1 cellular context compared by ENCODE assay signal in the genomic region with DNA sequence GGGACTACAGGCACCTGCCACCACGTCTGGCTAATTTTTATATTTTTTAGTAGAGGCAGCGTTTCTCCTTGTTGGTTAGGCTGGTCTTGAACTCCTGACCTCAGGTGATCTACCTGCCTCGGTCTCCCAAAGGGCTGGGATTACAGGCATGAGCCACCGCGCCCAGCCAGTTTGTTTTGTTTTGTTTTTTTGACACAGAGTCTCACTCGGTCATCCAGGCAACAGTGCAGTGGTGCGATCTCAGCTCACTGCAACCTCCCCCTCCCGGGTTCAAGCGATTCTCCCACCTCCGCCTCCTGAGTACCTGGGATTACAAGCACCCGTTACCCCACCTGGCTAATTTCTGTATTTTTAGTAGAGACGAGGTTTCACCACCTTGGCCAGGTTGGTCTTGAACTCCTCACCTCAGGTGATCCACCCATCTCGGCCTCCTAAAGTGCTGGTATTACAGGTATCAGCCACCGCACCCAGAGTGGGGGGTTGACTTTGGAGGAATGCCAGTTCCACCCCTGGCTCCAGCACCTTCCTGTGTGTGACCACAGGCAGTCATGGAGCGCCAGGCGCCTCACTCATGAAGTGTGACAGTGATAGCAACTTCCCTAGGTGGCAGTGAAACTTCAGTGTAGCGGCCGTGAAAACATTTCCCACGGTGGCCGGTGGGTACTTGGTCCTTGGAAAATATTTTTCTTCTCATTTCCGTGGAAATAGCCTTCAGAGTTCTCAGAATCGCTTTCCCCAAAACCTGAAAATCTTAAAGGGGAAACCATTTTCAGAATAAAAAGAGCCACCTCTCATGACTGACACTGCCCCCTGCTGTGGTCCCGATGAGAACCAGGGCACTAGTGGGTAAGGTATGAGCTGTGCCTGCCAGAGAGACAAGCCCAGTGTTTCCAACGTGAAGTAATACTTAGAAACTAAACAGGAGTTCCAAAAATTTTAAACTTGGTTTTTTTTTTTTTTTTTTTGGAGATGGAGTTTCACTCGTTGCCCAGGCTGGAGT.
TF ChIP-seq lines count a peak whose summit lies in the region.

No MANE protein-coding gene starts in this region.

TF ChIP-seq in SK-N-SH, 30 proteins besides CTCF, POLR2A, EP300 and RAD21 (continued from another document):
- TF ChIP-seq, protein P1, sequence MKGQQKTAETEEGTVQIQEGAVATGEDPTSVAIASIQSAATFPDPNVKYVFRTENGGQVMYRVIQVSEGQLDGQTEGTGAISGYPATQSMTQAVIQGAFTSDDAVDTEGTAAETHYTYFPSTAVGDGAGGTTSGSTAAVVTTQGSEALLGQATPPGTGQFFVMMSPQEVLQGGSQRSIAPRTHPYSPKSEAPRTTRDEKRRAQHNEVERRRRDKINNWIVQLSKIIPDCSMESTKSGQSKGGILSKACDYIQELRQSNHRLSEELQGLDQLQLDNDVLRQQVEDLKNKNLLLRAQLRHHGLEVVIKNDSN (IDR thresholded peaks at IDR 0.05; ENCODE audit: borderline replicate concordance, low read depth) = no peak
- TF ChIP-seq, protein P2, sequence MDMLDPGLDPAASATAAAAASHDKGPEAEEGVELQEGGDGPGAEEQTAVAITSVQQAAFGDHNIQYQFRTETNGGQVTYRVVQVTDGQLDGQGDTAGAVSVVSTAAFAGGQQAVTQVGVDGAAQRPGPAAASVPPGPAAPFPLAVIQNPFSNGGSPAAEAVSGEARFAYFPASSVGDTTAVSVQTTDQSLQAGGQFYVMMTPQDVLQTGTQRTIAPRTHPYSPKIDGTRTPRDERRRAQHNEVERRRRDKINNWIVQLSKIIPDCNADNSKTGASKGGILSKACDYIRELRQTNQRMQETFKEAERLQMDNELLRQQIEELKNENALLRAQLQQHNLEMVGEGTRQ (IDR thresholded peaks at IDR 0.05; ENCODE audit: borderline replicate concordance, low read depth, low read length) = no peak
- TF ChIP-seq FOXJ3 (CRISPR knock-in tag; IDR thresholded peaks at IDR 0.05) = no peak
- TF ChIP-seq RXRA (IDR thresholded peaks at IDR 0.05; ENCODE audit: borderline replicate concordance, low read depth) = no peak
- TF ChIP-seq, protein P3, sequence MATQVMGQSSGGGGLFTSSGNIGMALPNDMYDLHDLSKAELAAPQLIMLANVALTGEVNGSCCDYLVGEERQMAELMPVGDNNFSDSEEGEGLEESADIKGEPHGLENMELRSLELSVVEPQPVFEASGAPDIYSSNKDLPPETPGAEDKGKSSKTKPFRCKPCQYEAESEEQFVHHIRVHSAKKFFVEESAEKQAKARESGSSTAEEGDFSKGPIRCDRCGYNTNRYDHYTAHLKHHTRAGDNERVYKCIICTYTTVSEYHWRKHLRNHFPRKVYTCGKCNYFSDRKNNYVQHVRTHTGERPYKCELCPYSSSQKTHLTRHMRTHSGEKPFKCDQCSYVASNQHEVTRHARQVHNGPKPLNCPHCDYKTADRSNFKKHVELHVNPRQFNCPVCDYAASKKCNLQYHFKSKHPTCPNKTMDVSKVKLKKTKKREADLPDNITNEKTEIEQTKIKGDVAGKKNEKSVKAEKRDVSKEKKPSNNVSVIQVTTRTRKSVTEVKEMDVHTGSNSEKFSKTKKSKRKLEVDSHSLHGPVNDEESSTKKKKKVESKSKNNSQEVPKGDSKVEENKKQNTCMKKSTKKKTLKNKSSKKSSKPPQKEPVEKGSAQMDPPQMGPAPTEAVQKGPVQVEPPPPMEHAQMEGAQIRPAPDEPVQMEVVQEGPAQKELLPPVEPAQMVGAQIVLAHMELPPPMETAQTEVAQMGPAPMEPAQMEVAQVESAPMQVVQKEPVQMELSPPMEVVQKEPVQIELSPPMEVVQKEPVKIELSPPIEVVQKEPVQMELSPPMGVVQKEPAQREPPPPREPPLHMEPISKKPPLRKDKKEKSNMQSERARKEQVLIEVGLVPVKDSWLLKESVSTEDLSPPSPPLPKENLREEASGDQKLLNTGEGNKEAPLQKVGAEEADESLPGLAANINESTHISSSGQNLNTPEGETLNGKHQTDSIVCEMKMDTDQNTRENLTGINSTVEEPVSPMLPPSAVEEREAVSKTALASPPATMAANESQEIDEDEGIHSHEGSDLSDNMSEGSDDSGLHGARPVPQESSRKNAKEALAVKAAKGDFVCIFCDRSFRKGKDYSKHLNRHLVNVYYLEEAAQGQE (IDR thresholded peaks at IDR 0.05; ENCODE audit: low read depth, low read length) = no peak
- no peak for TF ChIP-seq MXI1 (IDR thresholded peaks at IDR 0.05; ENCODE audit: low read depth, low read length)
- no peak for TF ChIP-seq ELF1 (IDR thresholded peaks at IDR 0.05)
- TF ChIP-seq, protein P4, sequence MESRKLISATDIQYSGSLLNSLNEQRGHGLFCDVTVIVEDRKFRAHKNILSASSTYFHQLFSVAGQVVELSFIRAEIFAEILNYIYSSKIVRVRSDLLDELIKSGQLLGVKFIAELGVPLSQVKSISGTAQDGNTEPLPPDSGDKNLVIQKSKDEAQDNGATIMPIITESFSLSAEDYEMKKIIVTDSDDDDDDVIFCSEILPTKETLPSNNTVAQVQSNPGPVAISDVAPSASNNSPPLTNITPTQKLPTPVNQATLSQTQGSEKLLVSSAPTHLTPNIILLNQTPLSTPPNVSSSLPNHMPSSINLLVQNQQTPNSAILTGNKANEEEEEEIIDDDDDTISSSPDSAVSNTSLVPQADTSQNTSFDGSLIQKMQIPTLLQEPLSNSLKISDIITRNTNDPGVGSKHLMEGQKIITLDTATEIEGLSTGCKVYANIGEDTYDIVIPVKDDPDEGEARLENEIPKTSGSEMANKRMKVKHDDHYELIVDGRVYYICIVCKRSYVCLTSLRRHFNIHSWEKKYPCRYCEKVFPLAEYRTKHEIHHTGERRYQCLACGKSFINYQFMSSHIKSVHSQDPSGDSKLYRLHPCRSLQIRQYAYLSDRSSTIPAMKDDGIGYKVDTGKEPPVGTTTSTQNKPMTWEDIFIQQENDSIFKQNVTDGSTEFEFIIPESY (IDR thresholded peaks at IDR 0.05; ENCODE audit: borderline replicate concordance, low read depth) = no peak
